21 cellular contexts compared by ENCODE assay signal in genomic region chr10:45424668-45425404, GRCh38. TPM values are rescaled to one million over a fixed set of nuclear protein-coding genes. Genes with fewer than 3 reads are reported as not detected.
A peak's percentile ranks its signal among the peaks of the same experiment; 100 is the strongest.
DNase-seq lines count a peak whose midpoint lies in the region; ATAC-seq and TF ChIP-seq lines count a peak whose summit lies in the region.
"Had no signal": no experiment of that assay in that cellular context is flagged by ENCODE, and none has a peak within 500 bp of the region (broad histone marks: within the 10 kb centered on the region; RNA-seq: fewer than 3 reads in every experiment).

No MANE protein-coding gene starts in this region.

- H3K9me3 ChIP-seq in left lung (no peaks in the 10 kb centered on the region), endodermal cell (ENCODE audit: control insufficient read depth, low read length) (no peaks in the 10 kb centered on the region)
- H3K9me3 ChIP-seq: A549, MG63, uterus had no signal

- peak overlapping the region in 1 of 2 donors; percentile 63 for H3K27ac ChIP-seq in left lung
- no peak overlapping the region for H3K27ac ChIP-seq in endodermal cell (ENCODE audit: low read depth, low read length)
- H3K27ac ChIP-seq: A549, C4-2B, uterus, VCaP had no signal

- peaks cover 84% of the 10 kb centered on the region for H3K4me1 Mint-ChIP-seq in activated naive CD4-positive, alpha-beta T cell treated with anti-CD3 and anti-CD28 coated beads, Interleukin-2, amount 10 ng/mL, durations not matched to agents 7 days and 5 days
- peaks cover 48 to 72% of the 10 kb centered on the region in 2 donors for H3K4me1 Mint-ChIP-seq in stimulated activated naive B cell treated with anti-CD40 and anti-IgM and Interleukin-4, amounts not matched to agents 10 μg/mL and 1 μg/mL and 100 μg/mL, for 72 hours
- peaks cover 14% of the 10 kb centered on the region for H3K4me1 Mint-ChIP-seq in endodermal cell

- ATAC-seq in left lung (peak; percentile 19), HG02840 (IDR thresholded peaks at IDR 0.05; ENCODE audit: low FRiP score, unreplicated experiment) (no peak)
- ATAC-seq in stimulated activated naive B cell treated with anti-CD40 and anti-IgM and Interleukin-4, amounts not matched to agents 10 μg/mL and 1 μg/mL and 100 μg/mL, for 72 hours (replicated peaks): no peak
- ATAC-seq: A549; activated T-cell treated with anti-CD3 and anti-CD28 coated beads, Interleukin-2, amount 50 U/mL, for 72 hours; T-cell had no signal

- WGBS in endodermal cell (ENCODE audit: insufficient coverage in 1 of 2, insufficient read length in 1 of 2), 2 experiments: 75 to 87% methylated on average over 6 to 15 of the region's 15 CpGs

- H3K27ac Mint-ChIP-seq in activated naive CD4-positive, alpha-beta T cell treated with anti-CD3 and anti-CD28 coated beads, Interleukin-2, amount 10 ng/mL, durations not matched to agents 7 days and 5 days: peak overlapping the region; percentile 19
- peak overlapping the region; percentile 77 for H3K27ac Mint-ChIP-seq in stimulated activated naive B cell treated with anti-CD40 and anti-IgM and Interleukin-4, amounts not matched to agents 10 μg/mL and 1 μg/mL and 100 μg/mL, for 72 hours
- H3K27ac Mint-ChIP-seq in endodermal cell: no peak overlapping the region
- H3K27ac Mint-ChIP-seq: activated T-cell treated with anti-CD3 and anti-CD28 coated beads, Interleukin-2, amount 50 U/mL, for 72 hours had no signal

- no peak for DNase-seq in activated naive CD4-positive, alpha-beta T cell treated with anti-CD3 and anti-CD28 coated beads, Interleukin-2, amount 10 ng/mL, durations not matched to agents 7 days and 5 days
- DNase-seq in activated naive CD4-positive, alpha-beta T cell treated with anti-CD3 and anti-CD28 coated beads, Interleukin-2, amount 50 U/mL, for 16 hours: no peak
- DNase-seq in MV-4-11 (lab: John Stamatoyannopoulos, UW) (peak; percentile 36), left lung (peak in 1 of 2 donors; percentile 66), endodermal cell (no peak), SHP77 treated with DMSO at 0.1 percent for 48 hours (lab: John Stamatoyannopoulos, UW) (no peak)
- DNase-seq in stimulated activated naive B cell treated with anti-CD40 and anti-IgM and Interleukin-4, amounts not matched to agents 10 μg/mL and 1 μg/mL and 100 μg/mL, for 72 hours: no peak
- DNase-seq: activated T-cell treated with anti-CD3 and anti-CD28 coated beads, Interleukin-2, amount 50 U/mL, for 72 hours; DMS153; glutamatergic neuron; IMR-90; MG63; NCI-H774; SIG-M5; T-cell; uterus had no signal

- peaks cover 14% of the 10 kb centered on the region for H3K27me3 Mint-ChIP-seq in activated naive CD4-positive, alpha-beta T cell treated with anti-CD3 and anti-CD28 coated beads, Interleukin-2, amount 10 ng/mL, durations not matched to agents 7 days and 5 days
- H3K27me3 Mint-ChIP-seq in stimulated activated naive B cell treated with anti-CD40 and anti-IgM and Interleukin-4, amounts not matched to agents 10 μg/mL and 1 μg/mL and 100 μg/mL, for 72 hours: no peaks in the 10 kb centered on the region
- H3K27me3 Mint-ChIP-seq in endodermal cell (ENCODE audit: insufficient read depth): peaks cover 4% of the 10 kb centered on the region

- H3K27me3 ChIP-seq in left lung (peaks cover 12 to 25% of the 10 kb centered on the region in 2 donors), endodermal cell (ENCODE audit: control insufficient read depth, insufficient read depth, low read length, poor library complexity, severe bottlenecking) (no peaks in the 10 kb centered on the region)
- H3K27me3 ChIP-seq: MG63, uterus had no signal

- H3K9me3 Mint-ChIP-seq in activated naive CD4-positive, alpha-beta T cell treated with anti-CD3 and anti-CD28 coated beads, Interleukin-2, amount 10 ng/mL, durations not matched to agents 7 days and 5 days: no peaks in the 10 kb centered on the region
- no peaks in the 10 kb centered on the region for H3K9me3 Mint-ChIP-seq in stimulated activated naive B cell treated with anti-CD40 and anti-IgM and Interleukin-4, amounts not matched to agents 10 μg/mL and 1 μg/mL and 100 μg/mL, for 72 hours
- no peaks in the 10 kb centered on the region for H3K9me3 Mint-ChIP-seq in endodermal cell
- H3K9me3 Mint-ChIP-seq: activated T-cell treated with anti-CD3 and anti-CD28 coated beads, Interleukin-2, amount 50 U/mL, for 72 hours; neural crest cell; T-cell had no signal

- H3K4me3 ChIP-seq in left lung (no peak overlapping the region), endodermal cell (ENCODE audit: low read length) (no peak overlapping the region)
- H3K4me3 ChIP-seq: A549, MG63, uterus had no signal

- H3K36me3 Mint-ChIP-seq in activated naive CD4-positive, alpha-beta T cell treated with anti-CD3 and anti-CD28 coated beads, Interleukin-2, amount 10 ng/mL, durations not matched to agents 7 days and 5 days: peaks cover 15% of the 10 kb centered on the region
- peaks cover 39 to 45% of the 10 kb centered on the region in 2 donors for H3K36me3 Mint-ChIP-seq in stimulated activated naive B cell treated with anti-CD40 and anti-IgM and Interleukin-4, amounts not matched to agents 10 μg/mL and 1 μg/mL and 100 μg/mL, for 72 hours
- no peaks in the 10 kb centered on the region for H3K36me3 Mint-ChIP-seq in endodermal cell (ENCODE audit: low read depth)
- H3K36me3 Mint-ChIP-seq: T-cell had no signal

- H3K9ac ChIP-seq in endodermal cell (ENCODE audit: extremely low read depth, low read length, poor library complexity, severe bottlenecking): no peak overlapping the region

- CTCF ChIA-PET in activated naive CD4-positive, alpha-beta T cell treated with anti-CD3 and anti-CD28 coated beads, Interleukin-2, amount 10 ng/mL, durations not matched to agents 7 days and 5 days (lab: Charles Lee): interaction anchor here (1.3 kb wide), 1 partner anchor 37 kb away, joined by 3 read pairs; no protein-coding TSS in a partner anchor

- H3K36me3 ChIP-seq in left lung (peaks cover 0 to 71% of the 10 kb centered on the region in 2 donors), endodermal cell (ENCODE audit: control insufficient read depth, insufficient read depth, low read length) (no peaks in the 10 kb centered on the region)
- H3K36me3 ChIP-seq: MG63, uterus had no signal

- intact Hi-C loops in left lung (cut with DNase I): no loop called here

- TF ChIP-seq CTCF in left lung (IDR thresholded peaks at IDR 0.05): no peak
- TF ChIP-seq CTCF in endodermal cell (conservative IDR thresholded peaks at IDR 0.05): no peak

- H3K4me1 ChIP-seq in left lung (peaks cover 10 to 60% of the 10 kb centered on the region in 2 donors), endodermal cell (ENCODE audit: control insufficient read depth, insufficient read depth, low read length) (no peaks in the 10 kb centered on the region)
- H3K4me1 ChIP-seq: uterus had no signal

- H3K4me3 Mint-ChIP-seq in activated naive CD4-positive, alpha-beta T cell treated with anti-CD3 and anti-CD28 coated beads, Interleukin-2, amount 10 ng/mL, durations not matched to agents 7 days and 5 days: no peak overlapping the region
- no peak overlapping the region for H3K4me3 Mint-ChIP-seq in stimulated activated naive B cell treated with anti-CD40 and anti-IgM and Interleukin-4, amounts not matched to agents 10 μg/mL and 1 μg/mL and 100 μg/mL, for 72 hours
- H3K4me3 Mint-ChIP-seq in endodermal cell: no peak overlapping the region
- H3K4me3 Mint-ChIP-seq: activated T-cell treated with anti-CD3 and anti-CD28 coated beads, Interleukin-2, amount 50 U/mL, for 72 hours; neural crest cell; T-cell had no signal

RNA-seq across cellular contexts. Expression of gene ALOX5, which starts 50.8 kb away (rescaled TPM):
- total RNA-seq in left lung (100 to 1,000 TPM in 1 of 2 donors, 10 to 100 TPM in 1; 52.3 to 145 TPM), endodermal cell (1 to 10 TPM in 1 of 2 donors, under 1 TPM in 1; 0.31 to 1.1 TPM)
- 1.1 TPM for polyA plus RNA-seq in endodermal cell (2013, experiment 1 of 2)
- 1.6 TPM for polyA plus RNA-seq in endodermal cell (2013, experiment 2 of 2)
- total RNA-seq: IMR-90, neural crest cell had no signal
- polyA plus RNA-seq: IMR-90 had no signal

Comparison
In these comparisons a context has a peak if more than half of its experiments do, and no peak if none do; other contexts are left out.
1. RNA of gene ALOX5, which starts 50.8 kb away (total RNA-seq): 52.3 to 145 TPM in left lung; 0.31 to 1.1 TPM in endodermal cell; every median in the first group is over 10 times any median in the second.